8 cellular contexts compared by ENCODE assay signal in genomic region chr15:100627789-100628395, GRCh38. TPM values are rescaled to one million over a fixed set of nuclear protein-coding genes. Genes with fewer than 3 reads are reported as not detected.
DNase-seq lines count a peak whose midpoint lies in the region; ATAC-seq and TF ChIP-seq lines count a peak whose summit lies in the region.

No MANE protein-coding gene starts in this region.

- peaks cover 25% of the 10 kb centered on the region for H3K36me3 ChIP-seq in effector memory CD4-positive, alpha-beta T cell (ENCODE audit: control insufficient read depth, insufficient read depth, low read length)

- DNase-seq in C1 segment of cervical spinal cord (lab: John Stamatoyannopoulos, UW) = peak in 10 of 14 donors; percentile 2 to 39 (median 29)
- DNase-seq in NCI-H82 (lab: John Stamatoyannopoulos, UW) = peak; percentile 79
- peak; percentile 74 for DNase-seq in activated CD8-positive, alpha-beta T cell treated with anti-CD3 and anti-CD28 coated beads for 36 hours
- DNase-seq in effector memory CD4-positive, alpha-beta T cell = peak; percentile 24 to 52 (median 26)
- DNase-seq in mesothelial cell of epicardium (ENCODE audit: low spot score in 2 of 2, unreplicated experiment in 2 of 2) = peak in 1 of 2 experiments; percentile 72
- DNase-seq in stimulated activated CD8-positive, alpha-beta memory T cell treated with anti-CD3 and anti-CD28 coated beads, Interleukin-4, amount 100 ng/mL, for 1 hour (ENCODE audit: low read depth in 2 of 2, low spot score in 1 of 2) = peak; percentile 15 to 44

- CTCF ChIA-PET in activated CD8-positive, alpha-beta T cell treated with anti-CD3 and anti-CD28 coated beads for 36 hours (lab: Charles Lee) = interaction anchor here (0.7 to 1.5 kb wide), 7 partner anchors 11 to 381 kb away, joined by 3 to 13 read pairs (median 7); no protein-coding TSS in a partner anchor

- no peaks in the 10 kb centered on the region for H3K27me3 Mint-ChIP-seq in activated CD8-positive, alpha-beta T cell treated with anti-CD3 and anti-CD28 coated beads for 36 hours
- H3K27me3 Mint-ChIP-seq in mesothelial cell of epicardium (ENCODE audit: low read depth) = no peaks in the 10 kb centered on the region

- H3K9me3 ChIP-seq in effector memory CD4-positive, alpha-beta T cell (ENCODE audit: control insufficient read depth, low read length) = no peaks in the 10 kb centered on the region

- peaks cover 19% of the 10 kb centered on the region for H3K36me3 Mint-ChIP-seq in activated CD8-positive, alpha-beta T cell treated with anti-CD3 and anti-CD28 coated beads for 36 hours (ENCODE audit: low read depth)
- peaks cover 15% of the 10 kb centered on the region for H3K36me3 Mint-ChIP-seq in mesothelial cell of epicardium

- POLR2A ChIA-PET in activated CD8-positive, alpha-beta T cell treated with anti-CD3 and anti-CD28 coated beads for 36 hours (lab: Charles Lee) = no interaction called here

- intact Hi-C loops in activated CD8-positive, alpha-beta T cell treated with anti-CD3 and anti-CD28 coated beads for 36 hours (cut with micrococcal nuclease) = loop anchor here (2.0 to 5.0 kb wide), 2 partner anchors 245 to 379 kb away; no protein-coding TSS in a partner anchor

- H3K9me3 Mint-ChIP-seq in activated CD8-positive, alpha-beta T cell treated with anti-CD3 and anti-CD28 coated beads for 36 hours = no peaks in the 10 kb centered on the region
- no peaks in the 10 kb centered on the region for H3K9me3 Mint-ChIP-seq in mesothelial cell of epicardium

- no peak overlapping the region for H3K4me3 Mint-ChIP-seq in activated CD8-positive, alpha-beta T cell treated with anti-CD3 and anti-CD28 coated beads for 36 hours
- H3K4me3 Mint-ChIP-seq in mesothelial cell of epicardium = no peak overlapping the region

- H3K4me1 ChIP-seq in effector memory CD4-positive, alpha-beta T cell (ENCODE audit: control insufficient read depth, insufficient read depth, low read length, poor library complexity, severe bottlenecking) = peaks cover 3% of the 10 kb centered on the region

- no peak overlapping the region for H3K27ac Mint-ChIP-seq in activated CD8-positive, alpha-beta T cell treated with anti-CD3 and anti-CD28 coated beads for 36 hours
- no peak overlapping the region for H3K27ac Mint-ChIP-seq in mesothelial cell of epicardium

- H3K27me3 ChIP-seq in effector memory CD4-positive, alpha-beta T cell (replicated peaks; ENCODE audit: control insufficient read depth, insufficient read depth, low read length, poor library complexity, severe bottlenecking) = no peaks in the 10 kb centered on the region

- ATAC-seq in GM19035 (IDR thresholded peaks at IDR 0.05; ENCODE audit: unreplicated experiment) (peak; percentile 78), HG03432 (IDR thresholded peaks at IDR 0.05; ENCODE audit: unreplicated experiment) (peak; percentile 80)
- peak; percentile 93 for ATAC-seq in activated CD8-positive, alpha-beta T cell treated with anti-CD3 and anti-CD28 coated beads for 36 hours

- peaks cover 9% of the 10 kb centered on the region for H3K4me1 Mint-ChIP-seq in activated CD8-positive, alpha-beta T cell treated with anti-CD3 and anti-CD28 coated beads for 36 hours (ENCODE audit: low read depth)
- peaks cover 2% of the 10 kb centered on the region for H3K4me1 Mint-ChIP-seq in mesothelial cell of epicardium

- peak; percentile 81 for TF ChIP-seq CTCF in activated CD8-positive, alpha-beta T cell treated with anti-CD3 and anti-CD28 coated beads for 36 hours (IDR thresholded peaks at IDR 0.05)
- TF ChIP-seq CTCF in mesothelial cell of epicardium (IDR thresholded peaks at IDR 0.05; ENCODE audit: unreplicated experiment) = peak; percentile 93

- no peak overlapping the region for H3K4me3 ChIP-seq in effector memory CD4-positive, alpha-beta T cell (ENCODE audit: insufficient read depth, low read depth, low read length, poor library complexity, severe bottlenecking)

- no peak overlapping the region for H3K27ac ChIP-seq in effector memory CD4-positive, alpha-beta T cell (ENCODE audit: insufficient read depth, low read length, poor library complexity, severe bottlenecking)

RNA-seq across cellular contexts. Expression of gene ASB7, which starts 25.5 kb away (rescaled TPM):
- total RNA-seq in activated CD8-positive, alpha-beta T cell treated with anti-CD3 and anti-CD28 coated beads for 36 hours = 10 to 100 TPM; 15.7 to 18.4 TPM
- total RNA-seq in mesothelial cell of epicardium = 14.4 to 16.0 TPM (median 15.5 TPM) in 3 replicates

RNA-seq across cellular contexts. Expression of gene LINS1, which starts 25.9 kb away (rescaled TPM):
- 10 to 100 TPM; 28.7 to 29.4 TPM for total RNA-seq in activated CD8-positive, alpha-beta T cell treated with anti-CD3 and anti-CD28 coated beads for 36 hours
- total RNA-seq in mesothelial cell of epicardium = 13.1 to 17.0 TPM (median 14.8 TPM) in 3 replicates
